Comparison of ENCODE assay signal across 24 cellular contexts in genomic region chrX:39692796-39693195, GRCh38.
"Had no signal": no experiment of that assay in that cellular context is flagged by ENCODE, and none has a peak within 500 bp of the region (broad histone marks: within the 10 kb centered on the region; RNA-seq: fewer than 3 reads in every experiment).

No MANE protein-coding gene starts in this region.

- H3K4me3 ChIP-seq: gastroesophageal sphincter, hepatocyte, left lung, lower lobe of right lung, ovary, right lobe of liver, tibial nerve had no signal

- H3K4me3 Mint-ChIP-seq: activated T-helper 1 cell treated with anti-CD3 and anti-CD28 coated beads, Interleukin-12 subunit alpha, Interleukin-12 subunit beta, Interleukin-2, Interleukin-4 antibody, amounts not matched to agents 30 ng/mL and 10 ng/mL and 1 ng/mL, durations not matched to agents 14 hours and 24 hours and 36 hours; effector memory CD8-positive, alpha-beta T cell; nephron progenitor cell had no signal

- H3K36me3 ChIP-seq: gastroesophageal sphincter, left lung, lower lobe of right lung, ovary, right lobe of liver, tibial nerve had no signal

- H3K4me1 ChIP-seq: right lobe of liver had no signal

- DNase-seq: activated CD4-positive, alpha-beta T cell treated with anti-CD3 and anti-CD28 coated beads for 4 hours; activated CD4-positive, alpha-beta T cell treated with anti-CD3 and anti-CD28 coated beads, Interleukin-2, amount 50 U/mL, for 4 hours; activated gamma-delta T cell treated with Interleukin-2 at 50 U/mL for 16 hours; activated naive CD4-positive, alpha-beta T cell treated with anti-CD3 and anti-CD28 coated beads, Interleukin-2, amount 50 U/mL, for 16 hours; activated T-cell treated with anti-CD3 and anti-CD28 coated beads, Interleukin-2, amount 50 U/mL, for 1 hour; amniotic stem cell; caudate nucleus; cortex of kidney; effector memory CD8-positive, alpha-beta T cell; kidney glomerular epithelial cell; left lung; lower lobe of right lung; mesenchymal stem cell; ovary; right lobe of liver; stimulated activated CD4-positive, alpha-beta T cell treated with anti-CD3 and anti-CD28 coated beads, Interleukin-2, amount 100 ng/mL, for 48 hours; stimulated activated naive CD4-positive, alpha-beta T cell treated with Interleukin-2 at 50 U/mL for 16 hours had no signal

- H3K4me2 ChIP-seq: hepatocyte had no signal

- H3K27ac ChIP-seq: gastroesophageal sphincter, hepatocyte, left lung, lower lobe of right lung, ovary, right lobe of liver, tibial nerve had no signal

- H3K27me3 ChIP-seq: gastroesophageal sphincter, ovary, right lobe of liver had no signal

- FAIRE-seq: endothelial cell of umbilical vein had no signal

- H3K9me3 ChIP-seq: lower lobe of right lung, ovary, right lobe of liver had no signal

- H3K9me3 Mint-ChIP-seq: activated T-helper 1 cell treated with anti-CD3 and anti-CD28 coated beads, Interleukin-12 subunit alpha, Interleukin-12 subunit beta, Interleukin-2, Interleukin-4 antibody, amounts not matched to agents 30 ng/mL and 10 ng/mL and 1 ng/mL, durations not matched to agents 14 hours and 24 hours and 36 hours; effector memory CD8-positive, alpha-beta T cell had no signal

- H3K79me2 ChIP-seq: hepatocyte had no signal

- H2AFZ ChIP-seq: hepatocyte had no signal

- H3K27ac Mint-ChIP-seq: activated T-helper 1 cell treated with anti-CD3 and anti-CD28 coated beads, Interleukin-12 subunit alpha, Interleukin-12 subunit beta, Interleukin-2, Interleukin-4 antibody, amounts not matched to agents 30 ng/mL and 10 ng/mL and 1 ng/mL, durations not matched to agents 14 hours and 24 hours and 36 hours; effector memory CD8-positive, alpha-beta T cell; nephron progenitor cell; progenitor cell of endocrine pancreas had no signal
